Comparison of ENCODE assay signal across 8 cellular contexts in the genomic region with DNA sequence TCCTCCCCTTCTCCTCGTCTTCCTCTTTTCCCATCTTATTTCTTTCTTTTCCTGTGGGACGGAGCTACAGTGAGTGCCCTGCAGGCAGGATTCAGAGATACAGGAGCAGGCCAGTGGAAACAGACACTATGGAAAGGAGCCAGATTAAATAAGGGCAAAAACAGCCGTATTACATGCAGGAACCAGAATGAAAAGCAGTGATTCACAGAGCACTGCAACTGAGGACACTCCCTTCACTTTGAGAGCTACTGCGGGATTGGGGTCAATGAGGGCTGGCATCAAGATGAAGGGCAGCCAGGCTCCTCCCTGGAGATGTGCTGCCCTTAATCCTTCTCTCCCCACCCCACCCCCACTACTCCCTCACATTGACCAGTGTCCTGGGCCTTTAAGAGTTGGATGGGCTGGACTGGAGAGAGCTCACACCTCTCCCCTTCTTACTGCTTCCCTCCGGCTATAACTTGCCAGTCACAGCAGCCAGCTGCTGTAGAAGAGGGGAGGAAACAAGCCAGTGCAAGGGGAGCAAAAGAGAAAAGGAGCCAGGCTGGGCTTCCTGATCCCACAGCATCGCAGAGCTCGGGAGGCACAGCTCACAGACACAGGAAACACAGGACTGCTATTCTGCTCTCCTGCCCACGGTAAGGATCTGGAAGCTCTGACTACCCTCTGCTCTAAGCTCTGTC. TPM values are rescaled to one million over a fixed set of nuclear protein-coding genes. Genes with fewer than 3 reads are reported as not detected.
A peak's percentile ranks its signal among the peaks of the same experiment; 100 is the strongest.
DNase-seq lines count a peak whose midpoint lies in the region; ATAC-seq and TF ChIP-seq lines count a peak whose summit lies in the region.

Gene PLCD4, plus strand, starts transcription at position 464 of the 680 bp plus-strand sequence. CDS start 7,841 bp downstream, outside the sequence.

- H3K4me3 ChIP-seq in PC-9: no peak within 1 kb of the TSS
- H3K4me3 ChIP-seq in neuronal stem cell (ENCODE audit: low read length in 2 of 2): peak within 1 kb of the TSS in 1 of 2 donors; percentile 38

- H3K27me3 ChIP-seq in PC-9 (ENCODE audit: insufficient read depth, low read depth) (no peaks in the 10 kb centered on the region), neuronal stem cell (ENCODE audit: control insufficient read depth in 3 of 3, insufficient read depth in 3 of 3, low read depth in 1 of 3, low read length in 3 of 3) (no peaks in the 10 kb centered on the region)

- H4K8ac ChIP-seq in neuronal stem cell (ENCODE audit: low read depth, low read length): no peak within 1 kb of the TSS

- no peak within 1 kb of the TSS for H3K14ac ChIP-seq in neuronal stem cell (ENCODE audit: low read length)

- H3K23ac ChIP-seq in neuronal stem cell (ENCODE audit: low read depth, low read length, poor library complexity): no peak within 1 kb of the TSS

- ATAC-seq in GM19324 (IDR thresholded peaks at IDR 0.05; ENCODE audit: low FRiP score, unreplicated experiment): no peak

- H2AFZ ChIP-seq in PC-9 (peak within 1 kb of the TSS; percentile 46; the same call in 1 of the 2 replicates), neuronal stem cell (ENCODE audit: low read length) (peak within 1 kb of the TSS; percentile 82)

- no peak within 1 kb of the TSS for H2BK120ac ChIP-seq in neuronal stem cell (ENCODE audit: low read depth, low read length)

- H3K4me2 ChIP-seq in PC-9 (peak within 1 kb of the TSS; percentile 35), neuronal stem cell (ENCODE audit: insufficient read depth, low read length, poor library complexity, severe bottlenecking) (no peak within 1 kb of the TSS)

- no peak for TF ChIP-seq CTCF in PC-9 (conservative IDR thresholded peaks at IDR 0.05)

- no TSS peak for BruUV-seq in PC-9 (replicated peaks; lab: Mats Ljungman, UMichigan)

- H4K91ac ChIP-seq in neuronal stem cell (ENCODE audit: low read depth, low read length, poor library complexity): no peak within 1 kb of the TSS

- H3K27ac ChIP-seq in PC-9: no peak within 1 kb of the TSS
- no peak within 1 kb of the TSS for H3K27ac ChIP-seq in neuronal stem cell (replicated peaks; ENCODE audit: low read length)

- H3K9ac ChIP-seq in neuronal stem cell (ENCODE audit: low read depth, low read length, poor library complexity): no peak within 1 kb of the TSS

- no peak within 1 kb of the TSS for H2BK15ac ChIP-seq in neuronal stem cell (ENCODE audit: low read length)

- H3F3A ChIP-seq in PC-9 (ENCODE audit: insufficient read depth, low read depth): peaks cover 9% of the 10 kb centered on the region

- no peak within 1 kb of the TSS for H2AK5ac ChIP-seq in neuronal stem cell (ENCODE audit: low read depth, low read length)

- H2BK5ac ChIP-seq in neuronal stem cell (ENCODE audit: low read length): no peak within 1 kb of the TSS

- no peaks in the 10 kb centered on the region for H3K9me3 ChIP-seq in PC-9 (ENCODE audit: insufficient read depth, low read depth)
- no peaks in the 10 kb centered on the region for H3K9me3 ChIP-seq in neuronal stem cell (replicated peaks in 1 of 2; ENCODE audit: control insufficient read depth in 2 of 2, insufficient read depth in 1 of 2, low read depth in 1 of 2, low read length in 2 of 2)

- H3K4ac ChIP-seq in neuronal stem cell (ENCODE audit: low read length): no peak within 1 kb of the TSS

- no peaks in the 10 kb centered on the region for H3K9me2 ChIP-seq in PC-9 (ENCODE audit: insufficient read depth)

- H3K18ac ChIP-seq in neuronal stem cell (ENCODE audit: low read length): no peak within 1 kb of the TSS

- WGBS in neuronal stem cell (ENCODE audit: extremely low coverage in 2 of 2, insufficient read length in 2 of 2, insufficient replicate concordance in 1 of 2), 2 donors: no CpG with 5 or more reads among the region's 8 CpGs

- no peaks in the 10 kb centered on the region for H4K20me1 ChIP-seq in PC-9 (ENCODE audit: insufficient read depth)

- peak; percentile 5 for DNase-seq in COR-L47 (lab: John Stamatoyannopoulos, UW)
- peak in 1 of 2 experiments; percentile 37 for DNase-seq in PC-9
- DNase-seq in fibroblast of gingiva (ENCODE audit: low read depth): peak; percentile 92
- DNase-seq in neuronal stem cell (ENCODE audit: low spot score): peak; percentile 11
- DNase-seq in NCI-H1105 (lab: John Stamatoyannopoulos, UW): no peak
- no peak for DNase-seq in activated effector memory CD4-positive, alpha-beta T cell treated with Interleukin-2 at 50 U/mL for 16 hours
- no peak for DNase-seq in T-helper 2 cell

- CTCF ChIA-PET in PC-9 (lab: Charles Lee): interaction anchor here (0.5 to 0.7 kb wide), 3 partner anchors 25 to 243 kb away, joined by 3 to 5 read pairs (median 3); no protein-coding TSS in a partner anchor

- H3K36me3 ChIP-seq in PC-9 (ENCODE audit: low read depth): no peaks in the 10 kb centered on the region
- H3K36me3 ChIP-seq in neuronal stem cell (replicated peaks in 1 of 2; ENCODE audit: control insufficient read depth in 2 of 2, insufficient read depth in 2 of 2, low read length in 2 of 2): no peaks in the 10 kb centered on the region

- H2BK12ac ChIP-seq in neuronal stem cell (ENCODE audit: low read length): no peak within 1 kb of the TSS

- no peaks in the 10 kb centered on the region for H3K79me1 ChIP-seq in neuronal stem cell (ENCODE audit: low read depth, low read length)

- POLR2A ChIA-PET in PC-9 (lab: Charles Lee; ENCODE audit: unreplicated experiment): interaction anchor here (0.6 kb wide), 1 partner anchor 79 kb away, joined by 3 read pairs; no protein-coding TSS in a partner anchor

- peaks cover 20% of the 10 kb centered on the region; the same call in 1 of the 2 replicates for H3K4me1 ChIP-seq in PC-9 (replicated peaks; ENCODE audit: insufficient read depth)
- peaks cover 0 to 4% of the 10 kb centered on the region in 2 donors for H3K4me1 ChIP-seq in neuronal stem cell (ENCODE audit: control insufficient read depth in 2 of 2, insufficient read depth in 1 of 2, low read depth in 1 of 2, low read length in 2 of 2)

- intact Hi-C loops in PC-9 (cut with micrococcal nuclease; ENCODE audit: unreplicated experiment): no loop called here

- H3K79me2 ChIP-seq in PC-9 (ENCODE audit: low read depth): no peaks in the 10 kb centered on the region

RNA-seq across cellular contexts. Expression of gene PLCD4, which starts in this region (rescaled TPM):
- total RNA-seq in PC-9 (2021): 0.74 and 1.3 TPM in 2 replicates
- polyA plus RNA-seq in neuronal stem cell (2013, experiment 1 of 2): 0.40 TPM
- 0.37 TPM for polyA plus RNA-seq in neuronal stem cell (2013, experiment 2 of 2)

Comparison
In these comparisons a context has a peak if more than half of its experiments do, and no peak if none do; other contexts are left out.
1. DNase-seq: peak in COR-L47 (single experiment), fibroblast of gingiva (single experiment) and neuronal stem cell (single experiment); none in NCI-H1105 (single experiment), activated effector memory CD4-positive, alpha-beta T cell treated with Interleukin-2 at 50 U/mL for 16 hours (single experiment) and T-helper 2 cell (0 of 5).